16 cellular contexts compared by ENCODE assay signal in the genomic region with DNA sequence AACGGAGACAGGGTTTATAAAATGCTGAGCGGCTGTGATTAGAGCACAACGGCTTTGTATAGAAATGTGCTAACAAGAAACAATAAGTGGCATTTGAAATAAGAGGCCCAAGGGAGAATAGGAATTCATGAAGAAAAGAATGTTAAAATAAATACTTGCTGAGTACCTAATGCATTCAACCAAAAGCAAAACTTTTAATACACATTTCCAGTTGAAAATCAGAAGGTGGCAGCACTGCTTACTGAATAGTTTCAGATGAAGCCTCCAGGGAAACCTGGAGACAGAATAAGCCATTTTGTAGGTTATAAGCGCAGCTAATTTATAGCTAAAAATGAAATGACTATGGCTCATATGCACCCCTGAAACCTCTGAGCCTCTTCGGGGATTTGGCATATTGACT.
A peak's percentile ranks its signal among the peaks of the same experiment; 100 is the strongest.
DNase-seq lines count a peak whose midpoint lies in the region; ATAC-seq and TF ChIP-seq lines count a peak whose summit lies in the region.
"Had no signal": no experiment of that assay in that cellular context is flagged by ENCODE, and none has a peak within 500 bp of the region (broad histone marks: within the 10 kb centered on the region; RNA-seq: fewer than 3 reads in every experiment).

No MANE protein-coding gene starts in this region.

- no peak overlapping the region for H3K4me2 ChIP-seq in OCI-LY1 (ENCODE audit: low read length)

- no peak overlapping the region for H2AFZ ChIP-seq in OCI-LY1 (ENCODE audit: low read length)

- ATAC-seq in aorta (ENCODE audit: low FRiP score) (no peak), GM19023 (IDR thresholded peaks at IDR 0.05; ENCODE audit: unreplicated experiment) (no peak)
- ATAC-seq: activated CD8-positive, alpha-beta T cell treated with anti-CD3 and anti-CD28 coated beads, Interleukin-2, amount 10 ng/mL, durations not matched to agents 7 days and 5 days; activated naive CD4-positive, alpha-beta T cell treated with anti-CD3 and anti-CD28 coated beads, Interleukin-2, amount 50 U/mL, for 72 hours had no signal

- H3K9me3 ChIP-seq in left ventricle myocardium inferior (replicated peaks): no peaks in the 10 kb centered on the region
- no peaks in the 10 kb centered on the region for H3K9me3 ChIP-seq in right atrium auricular region
- H3K9me3 ChIP-seq in OCI-LY1 (ENCODE audit: low read length): no peaks in the 10 kb centered on the region
- peaks cover 2% of the 10 kb centered on the region for H3K9me3 ChIP-seq in aorta (ENCODE audit: control insufficient read depth, low read length)
- no peaks in the 10 kb centered on the region for H3K9me3 ChIP-seq in prostate gland

- H3K27ac ChIP-seq in left ventricle myocardium inferior (replicated peaks) (no peak overlapping the region), right atrium auricular region (no peak overlapping the region), OCI-LY1 (ENCODE audit: low read depth, low read length, poor library complexity, severe bottlenecking) (no peak overlapping the region), aorta (ENCODE audit: low read depth in 1 of 2, low read length in 2 of 2) (no peak overlapping the region), prostate gland (no peak overlapping the region)

- H4K20me1 ChIP-seq in OCI-LY1 (ENCODE audit: insufficient read depth, low read length): no peaks in the 10 kb centered on the region

- no peak for TF ChIP-seq POLR2A in prostate gland (IDR thresholded peaks at IDR 0.05)

- no peaks in the 10 kb centered on the region for H3K79me2 ChIP-seq in OCI-LY1 (ENCODE audit: insufficient read depth, low read length)

- H3K4me3 ChIP-seq in left ventricle myocardium inferior: no peak overlapping the region
- no peak overlapping the region for H3K4me3 ChIP-seq in right atrium auricular region
- H3K4me3 ChIP-seq in OCI-LY1 (ENCODE audit: low read depth, low read length, poor library complexity, severe bottlenecking): no peak overlapping the region
- H3K4me3 ChIP-seq in aorta (ENCODE audit: low read length in 2 of 2): no peak overlapping the region
- H3K4me3 ChIP-seq in prostate gland: no peak overlapping the region

- peak; percentile 62 for TF ChIP-seq CTCF in left ventricle myocardium inferior (IDR thresholded peaks at IDR 0.05; ENCODE audit: borderline replicate concordance)
- peak in 1 of 2 donors; percentile 51 for TF ChIP-seq CTCF in right atrium auricular region (IDR thresholded peaks at IDR 0.05)
- TF ChIP-seq CTCF in OCI-LY1 (IDR thresholded peaks at IDR 0.05; ENCODE audit: low read length): peak; percentile 34
- no peak for TF ChIP-seq CTCF in prostate gland (IDR thresholded peaks at IDR 0.05)

- H3K4me1 ChIP-seq in left ventricle myocardium inferior (no peaks in the 10 kb centered on the region), right atrium auricular region (no peaks in the 10 kb centered on the region), OCI-LY1 (ENCODE audit: insufficient read depth, low read length, severe bottlenecking) (no peaks in the 10 kb centered on the region), aorta (ENCODE audit: control insufficient read depth in 1 of 2, insufficient read depth in 2 of 2, low read length in 2 of 2) (peaks cover 0 to 4% of the 10 kb centered on the region in 2 donors), prostate gland (replicated peaks) (no peaks in the 10 kb centered on the region)

- no peaks in the 10 kb centered on the region for H3K9me2 ChIP-seq in OCI-LY1 (ENCODE audit: low read depth, low read length)

- H3K27me3 ChIP-seq in left ventricle myocardium inferior (ENCODE audit: low read depth) (peaks cover 6% of the 10 kb centered on the region), right atrium auricular region (no peaks in the 10 kb centered on the region), OCI-LY1 (ENCODE audit: insufficient read depth, low read length) (no peaks in the 10 kb centered on the region), aorta (ENCODE audit: control insufficient read depth in 1 of 2, insufficient read depth in 2 of 2, low read length in 1 of 2) (no peaks in the 10 kb centered on the region), prostate gland (replicated peaks; ENCODE audit: insufficient read depth) (no peaks in the 10 kb centered on the region)

- WGBS in aorta, 2 donors: 17 to 25% methylated on average over 5 of the region's 5 CpGs
- WGBS in prostate gland: 47% methylated on average over 5 of the region's 5 CpGs

- DNase-seq in left ventricle myocardium inferior (no peak), right atrium auricular region (ENCODE audit: low spot score) (no peak), iPS-NIHi7 (ENCODE audit: extremely low spot score) (peak; percentile 41), aorta (no peak), prostate gland (ENCODE audit: low spot score) (no peak)
- no peak for DNase-seq in stimulated activated CD4-positive, alpha-beta T cell treated with anti-CD3 and anti-CD28 coated beads, Interleukin-4, amount 100 ng/mL, for 1 hour
- DNase-seq: activated CD8-positive, alpha-beta T cell treated with anti-CD3 and anti-CD28 coated beads, Interleukin-2, amount 10 ng/mL, durations not matched to agents 7 days and 5 days; CD4-positive, alpha-beta memory T cell; cortex of kidney; foreskin fibroblast; kidney glomerular epithelial cell; stimulated activated naive CD4-positive, alpha-beta T cell; T-helper 2 cell had no signal

- no peaks in the 10 kb centered on the region for H3F3A ChIP-seq in OCI-LY1 (ENCODE audit: insufficient read depth, low read length)

- intact Hi-C loops in left ventricle myocardium inferior (cut with micrococcal nuclease): no loop called here
- intact Hi-C loops in aorta (cut with DNase I): no loop called here
- intact Hi-C loops in prostate gland (cut with DNase I): no loop called here

- H3K9ac ChIP-seq in OCI-LY1 (ENCODE audit: low read length): no peak overlapping the region

- H3K36me3 ChIP-seq in left ventricle myocardium inferior (no peaks in the 10 kb centered on the region), right atrium auricular region (no peaks in the 10 kb centered on the region), OCI-LY1 (ENCODE audit: insufficient read depth, low read length) (no peaks in the 10 kb centered on the region), aorta (ENCODE audit: control insufficient read depth in 1 of 2, insufficient read depth in 2 of 2, low read length in 1 of 2) (no peaks in the 10 kb centered on the region), prostate gland (no peaks in the 10 kb centered on the region)

Comparison
In these comparisons a context has a peak if more than half of its experiments do, and no peak if none do; other contexts are left out.
1. CTCF ChIP-seq: peak in left ventricle myocardium inferior (single experiment) and OCI-LY1 (single experiment); none in prostate gland (0 of 4).